1 cellular context compared by ENCODE assay signal in the genomic region with DNA sequence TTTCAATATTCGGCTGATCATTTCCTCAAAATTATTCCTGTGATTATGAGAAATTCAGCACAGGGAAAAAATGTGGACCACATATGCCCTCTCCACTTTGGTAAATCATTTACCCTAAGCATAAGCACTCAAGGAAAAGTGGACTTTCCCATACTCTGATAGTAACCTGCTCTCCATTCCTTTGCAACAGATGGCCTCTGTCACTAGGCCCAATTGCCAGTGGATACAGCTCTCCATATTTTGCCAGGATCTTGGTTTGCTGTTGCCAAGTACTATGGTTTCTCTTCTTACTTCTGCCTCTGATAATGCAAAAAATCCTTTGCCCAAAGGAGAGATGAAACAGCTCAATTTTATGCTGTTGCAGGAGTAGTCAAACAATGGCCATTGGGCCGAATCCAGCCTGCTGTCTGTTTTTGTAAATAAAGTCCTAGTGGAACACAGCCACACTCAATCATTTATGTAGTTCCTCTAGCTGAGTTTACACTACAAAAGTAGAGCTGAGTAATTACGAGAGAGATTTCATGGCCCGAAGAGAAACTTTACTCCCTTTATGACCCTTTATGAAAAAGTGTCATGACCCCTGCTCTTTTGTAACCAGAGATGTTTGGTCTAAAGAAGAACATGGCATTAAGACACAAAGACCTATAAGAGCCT.
TF ChIP-seq lines count a peak whose summit lies in the region.

No MANE protein-coding gene starts in this region.

TF ChIP-seq in liver, 16 proteins besides CTCF, POLR2A, EP300 and RAD21 (continued from another document):
- TF ChIP-seq, protein P1, sequence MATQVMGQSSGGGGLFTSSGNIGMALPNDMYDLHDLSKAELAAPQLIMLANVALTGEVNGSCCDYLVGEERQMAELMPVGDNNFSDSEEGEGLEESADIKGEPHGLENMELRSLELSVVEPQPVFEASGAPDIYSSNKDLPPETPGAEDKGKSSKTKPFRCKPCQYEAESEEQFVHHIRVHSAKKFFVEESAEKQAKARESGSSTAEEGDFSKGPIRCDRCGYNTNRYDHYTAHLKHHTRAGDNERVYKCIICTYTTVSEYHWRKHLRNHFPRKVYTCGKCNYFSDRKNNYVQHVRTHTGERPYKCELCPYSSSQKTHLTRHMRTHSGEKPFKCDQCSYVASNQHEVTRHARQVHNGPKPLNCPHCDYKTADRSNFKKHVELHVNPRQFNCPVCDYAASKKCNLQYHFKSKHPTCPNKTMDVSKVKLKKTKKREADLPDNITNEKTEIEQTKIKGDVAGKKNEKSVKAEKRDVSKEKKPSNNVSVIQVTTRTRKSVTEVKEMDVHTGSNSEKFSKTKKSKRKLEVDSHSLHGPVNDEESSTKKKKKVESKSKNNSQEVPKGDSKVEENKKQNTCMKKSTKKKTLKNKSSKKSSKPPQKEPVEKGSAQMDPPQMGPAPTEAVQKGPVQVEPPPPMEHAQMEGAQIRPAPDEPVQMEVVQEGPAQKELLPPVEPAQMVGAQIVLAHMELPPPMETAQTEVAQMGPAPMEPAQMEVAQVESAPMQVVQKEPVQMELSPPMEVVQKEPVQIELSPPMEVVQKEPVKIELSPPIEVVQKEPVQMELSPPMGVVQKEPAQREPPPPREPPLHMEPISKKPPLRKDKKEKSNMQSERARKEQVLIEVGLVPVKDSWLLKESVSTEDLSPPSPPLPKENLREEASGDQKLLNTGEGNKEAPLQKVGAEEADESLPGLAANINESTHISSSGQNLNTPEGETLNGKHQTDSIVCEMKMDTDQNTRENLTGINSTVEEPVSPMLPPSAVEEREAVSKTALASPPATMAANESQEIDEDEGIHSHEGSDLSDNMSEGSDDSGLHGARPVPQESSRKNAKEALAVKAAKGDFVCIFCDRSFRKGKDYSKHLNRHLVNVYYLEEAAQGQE (IDR thresholded peaks at IDR 0.05) = peak; percentile 39
- TF ChIP-seq, protein P2, sequence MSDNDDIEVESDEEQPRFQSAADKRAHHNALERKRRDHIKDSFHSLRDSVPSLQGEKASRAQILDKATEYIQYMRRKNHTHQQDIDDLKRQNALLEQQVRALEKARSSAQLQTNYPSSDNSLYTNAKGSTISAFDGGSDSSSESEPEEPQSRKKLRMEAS (IDR thresholded peaks at IDR 0.05) = no peak
- TF ChIP-seq TAF1 (conservative IDR thresholded peaks at IDR 0.05) (no peak), YY1 (IDR thresholded peaks at IDR 0.05) (peak; percentile 68), RXRA (IDR thresholded peaks at IDR 0.05) (peak in 1 of 2 donors; percentile 43)
- TF ChIP-seq, protein P3, sequence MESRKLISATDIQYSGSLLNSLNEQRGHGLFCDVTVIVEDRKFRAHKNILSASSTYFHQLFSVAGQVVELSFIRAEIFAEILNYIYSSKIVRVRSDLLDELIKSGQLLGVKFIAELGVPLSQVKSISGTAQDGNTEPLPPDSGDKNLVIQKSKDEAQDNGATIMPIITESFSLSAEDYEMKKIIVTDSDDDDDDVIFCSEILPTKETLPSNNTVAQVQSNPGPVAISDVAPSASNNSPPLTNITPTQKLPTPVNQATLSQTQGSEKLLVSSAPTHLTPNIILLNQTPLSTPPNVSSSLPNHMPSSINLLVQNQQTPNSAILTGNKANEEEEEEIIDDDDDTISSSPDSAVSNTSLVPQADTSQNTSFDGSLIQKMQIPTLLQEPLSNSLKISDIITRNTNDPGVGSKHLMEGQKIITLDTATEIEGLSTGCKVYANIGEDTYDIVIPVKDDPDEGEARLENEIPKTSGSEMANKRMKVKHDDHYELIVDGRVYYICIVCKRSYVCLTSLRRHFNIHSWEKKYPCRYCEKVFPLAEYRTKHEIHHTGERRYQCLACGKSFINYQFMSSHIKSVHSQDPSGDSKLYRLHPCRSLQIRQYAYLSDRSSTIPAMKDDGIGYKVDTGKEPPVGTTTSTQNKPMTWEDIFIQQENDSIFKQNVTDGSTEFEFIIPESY (IDR thresholded peaks at IDR 0.05) = no peak
